In genomic region chr22:23268877-23269276, GRCh38 we compare ENCODE assay signal across 18 cellular contexts.
A peak's percentile ranks its signal among the peaks of the same experiment; 100 is the strongest.
DNase-seq lines count a peak whose midpoint lies in the region; ATAC-seq and TF ChIP-seq lines count a peak whose summit lies in the region.
"Had no signal": no experiment of that assay in that cellular context is flagged by ENCODE, and none has a peak within 500 bp of the region (broad histone marks: within the 10 kb centered on the region; RNA-seq: fewer than 3 reads in every experiment).

No MANE protein-coding gene starts in this region.

- H3K27ac ChIP-seq in colonic mucosa: no peak overlapping the region
- H3K27ac ChIP-seq: heart right ventricle, neural progenitor cell had no signal

- H3K4me1 Mint-ChIP-seq in stimulated activated naive CD8-positive, alpha-beta T cell treated with anti-CD3 and anti-CD28 coated beads, Interleukin-15, amount 100 ng/mL, for 72 hours: peaks cover 4% of the 10 kb centered on the region
- H3K4me1 Mint-ChIP-seq in effector memory CD8-positive, alpha-beta T cell (ENCODE audit: low read depth in 2 of 2): peaks cover 4 to 8% of the 10 kb centered on the region in 2 donors

- H3K9me3 ChIP-seq in colonic mucosa: no peaks in the 10 kb centered on the region
- H3K9me3 ChIP-seq: heart right ventricle had no signal

- H3K36me3 Mint-ChIP-seq in effector memory CD8-positive, alpha-beta T cell (ENCODE audit: insufficient read depth): peaks cover 51% of the 10 kb centered on the region

- H3K27me3 ChIP-seq in colonic mucosa: no peaks in the 10 kb centered on the region
- H3K27me3 ChIP-seq: heart right ventricle, neural progenitor cell had no signal

- H3K27ac Mint-ChIP-seq in stimulated activated naive CD8-positive, alpha-beta T cell treated with anti-CD3 and anti-CD28 coated beads, Interleukin-15, amount 100 ng/mL, for 72 hours: peak overlapping the region in 1 of 2 donors; percentile 54
- peak overlapping the region; percentile 19 to 85 for H3K27ac Mint-ChIP-seq in effector memory CD8-positive, alpha-beta T cell
- H3K27ac Mint-ChIP-seq: T-helper 2 cell treated with Interferon-gamma antibody and Interleukin-4, amounts not matched to agents 5 μg/mL and 100 μg/mL, for 36 hours had no signal

- intact Hi-C loops in colonic mucosa (cut with DNase I): no loop called here

- no peak for TF ChIP-seq CTCF in colonic mucosa (IDR thresholded peaks at IDR 0.05)

- no peaks in the 10 kb centered on the region for H3K9me3 Mint-ChIP-seq in stimulated activated naive CD8-positive, alpha-beta T cell treated with anti-CD3 and anti-CD28 coated beads, Interleukin-15, amount 100 ng/mL, for 72 hours
- no peaks in the 10 kb centered on the region for H3K9me3 Mint-ChIP-seq in effector memory CD8-positive, alpha-beta T cell
- H3K9me3 Mint-ChIP-seq: neural progenitor cell; T-helper 2 cell treated with Interferon-gamma antibody and Interleukin-4, amounts not matched to agents 5 μg/mL and 100 μg/mL, for 36 hours had no signal

- H3K4me1 ChIP-seq in colonic mucosa: no peaks in the 10 kb centered on the region

- no peaks in the 10 kb centered on the region for H3K27me3 Mint-ChIP-seq in stimulated activated naive CD8-positive, alpha-beta T cell treated with anti-CD3 and anti-CD28 coated beads, Interleukin-15, amount 100 ng/mL, for 72 hours
- H3K27me3 Mint-ChIP-seq in effector memory CD8-positive, alpha-beta T cell: no peaks in the 10 kb centered on the region

- DNase-seq in stimulated activated naive CD8-positive, alpha-beta T cell treated with anti-CD3 and anti-CD28 coated beads, Interleukin-15, amount 100 ng/mL, for 72 hours: no peak
- no peak for DNase-seq in stimulated activated naive CD8-positive, alpha-beta T cell treated with anti-CD3 and anti-CD28 coated beads, Interleukin-15, Interleukin-2, amounts not matched to agents 100 U/mL and 50 U/mL, for 24 hours
- DNase-seq in effector memory CD8-positive, alpha-beta T cell: no peak
- no peak for DNase-seq in colonic mucosa
- no peak for DNase-seq in cerebellar cortex (ENCODE audit: low spot score)
- DNase-seq: activated T-cell treated with anti-CD3 and anti-CD28 coated beads for 4 hours, DMS153, HCEC 1CT, heart right ventricle, mesenchymal stem cell, NCI-H1417 treated with DMSO at 0.1 percent for 48 hours, SHP77 treated with DMSO at 0.1 percent for 48 hours, substantia nigra had no signal

- no peak overlapping the region for H3K4me3 Mint-ChIP-seq in stimulated activated naive CD8-positive, alpha-beta T cell treated with anti-CD3 and anti-CD28 coated beads, Interleukin-15, amount 100 ng/mL, for 72 hours
- no peak overlapping the region for H3K4me3 Mint-ChIP-seq in effector memory CD8-positive, alpha-beta T cell
- H3K4me3 Mint-ChIP-seq: neural progenitor cell; T-helper 2 cell treated with Interferon-gamma antibody and Interleukin-4, amounts not matched to agents 5 μg/mL and 100 μg/mL, for 36 hours had no signal

- no peak overlapping the region for H3K4me3 ChIP-seq in colonic mucosa
- H3K4me3 ChIP-seq: heart right ventricle, neural progenitor cell had no signal

- peak; percentile 34 for ATAC-seq in stimulated activated naive CD8-positive, alpha-beta T cell treated with anti-CD3 and anti-CD28 coated beads, Interleukin-15, amount 100 ng/mL, for 72 hours
- no peak for ATAC-seq in stimulated activated naive CD8-positive, alpha-beta T cell treated with anti-CD3 and anti-CD28 coated beads, Interleukin-15, Interleukin-2, amounts not matched to agents 100 U/mL and 50 U/mL, for 24 hours
- ATAC-seq in HG03342 (IDR thresholded peaks at IDR 0.05; ENCODE audit: unreplicated experiment) (peak; percentile 46), HG03139 (IDR thresholded peaks at IDR 0.05; ENCODE audit: unreplicated experiment) (no peak), GM21619 (IDR thresholded peaks at IDR 0.05; ENCODE audit: unreplicated experiment) (no peak)
- ATAC-seq in effector memory CD8-positive, alpha-beta T cell (replicated peaks): no peak
- ATAC-seq: heart right ventricle had no signal

- H3K36me3 ChIP-seq in colonic mucosa: peaks cover 7% of the 10 kb centered on the region
- H3K36me3 ChIP-seq: neural progenitor cell had no signal

- no peak overlapping the region for H3K9ac ChIP-seq in colonic mucosa (ENCODE audit: low read depth in 2 of 2, low read length in 2 of 2)
- H3K9ac ChIP-seq: neural progenitor cell had no signal

Comparison
In these comparisons a context has a peak if more than half of its experiments do, and no peak if none do; other contexts are left out.
1. ATAC-seq: peak in stimulated activated naive CD8-positive, alpha-beta T cell treated with anti-CD3 and anti-CD28 coated beads, Interleukin-15, amount 100 ng/mL, for 72 hours (single experiment) and HG03342 (single experiment); none in stimulated activated naive CD8-positive, alpha-beta T cell treated with anti-CD3 and anti-CD28 coated beads, Interleukin-15, Interleukin-2, amounts not matched to agents 100 U/mL and 50 U/mL, for 24 hours (single experiment), effector memory CD8-positive, alpha-beta T cell (single experiment), HG03139 (single experiment) and GM21619 (single experiment).